In genomic region chr12:5616854-5617253, GRCh38 we compare ENCODE assay signal across 9 cellular contexts.
"Had no signal": no experiment of that assay in that cellular context is flagged by ENCODE, and none has a peak within 500 bp of the region (broad histone marks: within the 10 kb centered on the region; RNA-seq: fewer than 3 reads in every experiment).

No MANE protein-coding gene starts in this region.

- H3K4me3 ChIP-seq: GM23248, GM23338, HAP-1 had no signal

- H3K9me3 ChIP-seq: HAP-1 had no signal

- H3K9me3 Mint-ChIP-seq: GM23338, H9 had no signal

- H3K9ac ChIP-seq: GM23248 had no signal

- H2AFZ ChIP-seq: GM23248, GM23338 had no signal

- H3K27ac ChIP-seq: GM23248 had no signal

- ATAC-seq: GM23338, HCT116 had no signal

- H3K27ac Mint-ChIP-seq: GM23338, H9, HFFc6 had no signal

- H3K4me1 ChIP-seq: HAP-1 had no signal

- H3K36me3 ChIP-seq: HAP-1 had no signal

- H3K4me3 Mint-ChIP-seq: GM23338, H9, HFFc6 had no signal

- H3K4me2 ChIP-seq: GM23338 had no signal

- DNase-seq: GM23248, GOT3, H7, H9, HCEC 1CT, HFFc6 had no signal
